12 cellular contexts compared by ENCODE assay signal in genomic region chr15:38864827-38865604, GRCh38.
A peak's percentile ranks its signal among the peaks of the same experiment; 100 is the strongest.
DNase-seq lines count a peak whose midpoint lies in the region; ATAC-seq and TF ChIP-seq lines count a peak whose summit lies in the region.
"Had no signal": no experiment of that assay in that cellular context is flagged by ENCODE, and none has a peak within 500 bp of the region (broad histone marks: within the 10 kb centered on the region; RNA-seq: fewer than 3 reads in every experiment).

No MANE protein-coding gene starts in this region.

- peaks cover 81% of the 10 kb centered on the region for H3K4me1 Mint-ChIP-seq in HFFc6 (ENCODE audit: low read depth)

- no peaks in the 10 kb centered on the region for H3K27me3 ChIP-seq in lung (ENCODE audit: control insufficient read depth, insufficient read depth)
- no peaks in the 10 kb centered on the region for H3K27me3 ChIP-seq in testis

- intact Hi-C loops in testis (cut with DNase I; ENCODE audit: low total_unique reads): no loop called here

- H3K9me3 ChIP-seq in lung (ENCODE audit: control insufficient read depth in 2 of 2, insufficient read depth in 1 of 2, low read length in 1 of 2) (no peaks in the 10 kb centered on the region), testis (no peaks in the 10 kb centered on the region)

- TF ChIP-seq POLR2A in testis (IDR thresholded peaks at IDR 0.05): no peak

- no peak overlapping the region for H3K4me3 ChIP-seq in lung
- no peak overlapping the region for H3K4me3 ChIP-seq in testis

- H3K36me3 ChIP-seq in lung (ENCODE audit: control insufficient read depth in 2 of 2, insufficient read depth in 2 of 2, low read length in 2 of 2): no peaks in the 10 kb centered on the region
- no peaks in the 10 kb centered on the region for H3K36me3 ChIP-seq in testis (ENCODE audit: low read depth, missing control alignments)

- peaks cover 9% of the 10 kb centered on the region for H3K36me3 Mint-ChIP-seq in HFFc6 (ENCODE audit: low read depth)
- H3K36me3 Mint-ChIP-seq: activated naive CD4-positive, alpha-beta T cell treated with anti-CD3 and anti-CD28 coated beads, Interleukin-2, amount 50 U/mL, for 72 hours had no signal

- 61 to 74% methylated on average over 9 of the region's 9 CpGs for WGBS in lung, 2 donors
- WGBS in testis, 2 donors: 48 to 56% methylated on average over 9 of the region's 9 CpGs

- H3K4me3 Mint-ChIP-seq in HFFc6: no peak overlapping the region

- H3K27ac ChIP-seq in lung (ENCODE audit: low read depth in 1 of 2, low read length in 1 of 2) (peak overlapping the region in 1 of 2 donors; percentile 54), testis (no peak overlapping the region)

- DNase-seq in HFFc6 (peak; percentile 39), fibroblast of gingiva (ENCODE audit: low read depth) (peak; percentile 99), lung (ENCODE audit: low spot score) (peak; percentile 35), testis (peak; percentile 67), DMS53 (lab: John Stamatoyannopoulos, UW) (no peak), MV-4-11 (lab: John Stamatoyannopoulos, UW) (no peak)
- DNase-seq: NCI-H1048; stimulated activated CD4-positive, alpha-beta T cell treated with anti-CD3 and anti-CD28 coated beads, Interleukin-2, amount 100 ng/mL, for 24 hours; stimulated activated naive CD4-positive, alpha-beta T cell treated with Interleukin-2 at 50 U/mL for 16 hours had no signal

- ATAC-seq in lung (ENCODE audit: insufficient read depth, low FRiP score) (peak; percentile 54), GM19395 (IDR thresholded peaks at IDR 0.05; ENCODE audit: unreplicated experiment) (no peak), HG03457 (IDR thresholded peaks at IDR 0.05; ENCODE audit: unreplicated experiment) (no peak)
- ATAC-seq: activated naive CD4-positive, alpha-beta T cell treated with anti-CD3 and anti-CD28 coated beads, Interleukin-2, amount 50 U/mL, for 72 hours had no signal

- no peak for TF ChIP-seq CTCF in HFFc6 (IDR thresholded peaks at IDR 0.05)
- TF ChIP-seq CTCF in lung (IDR thresholded peaks at IDR 0.05; ENCODE audit: control extremely low read depth, extremely low read depth): no peak
- TF ChIP-seq CTCF in testis (IDR thresholded peaks at IDR 0.05): no peak

- H3K27ac Mint-ChIP-seq in HFFc6: no peak overlapping the region; the same call in 1 of the 2 replicates
- H3K27ac Mint-ChIP-seq: activated naive CD4-positive, alpha-beta T cell treated with anti-CD3 and anti-CD28 coated beads, Interleukin-2, amount 50 U/mL, for 72 hours had no signal

- peaks cover 0 to 2% of the 10 kb centered on the region in 2 donors for H3K4me1 ChIP-seq in lung (ENCODE audit: control insufficient read depth in 2 of 2, insufficient read depth in 2 of 2, low read length in 2 of 2)
- H3K4me1 ChIP-seq in testis: peaks cover 4% of the 10 kb centered on the region

- no peaks in the 10 kb centered on the region; the same call in 1 of the 2 replicates for H3K9me3 Mint-ChIP-seq in HFFc6
- H3K9me3 Mint-ChIP-seq: activated naive CD4-positive, alpha-beta T cell treated with anti-CD3 and anti-CD28 coated beads, Interleukin-2, amount 50 U/mL, for 72 hours had no signal

- H3K27me3 Mint-ChIP-seq in HFFc6 (ENCODE audit: insufficient read depth): no peaks in the 10 kb centered on the region; the same call in 1 of the 2 replicates

Comparison
In these comparisons a context has a peak if more than half of its experiments do, and no peak if none do; other contexts are left out.
1. DNase-seq: peak in HFFc6 (single experiment), fibroblast of gingiva (single experiment), lung (single experiment) and testis (single experiment); none in DMS53 (single experiment) and MV-4-11 (single experiment).